ENCODE assay signal across 2 cellular contexts in the genomic region with DNA sequence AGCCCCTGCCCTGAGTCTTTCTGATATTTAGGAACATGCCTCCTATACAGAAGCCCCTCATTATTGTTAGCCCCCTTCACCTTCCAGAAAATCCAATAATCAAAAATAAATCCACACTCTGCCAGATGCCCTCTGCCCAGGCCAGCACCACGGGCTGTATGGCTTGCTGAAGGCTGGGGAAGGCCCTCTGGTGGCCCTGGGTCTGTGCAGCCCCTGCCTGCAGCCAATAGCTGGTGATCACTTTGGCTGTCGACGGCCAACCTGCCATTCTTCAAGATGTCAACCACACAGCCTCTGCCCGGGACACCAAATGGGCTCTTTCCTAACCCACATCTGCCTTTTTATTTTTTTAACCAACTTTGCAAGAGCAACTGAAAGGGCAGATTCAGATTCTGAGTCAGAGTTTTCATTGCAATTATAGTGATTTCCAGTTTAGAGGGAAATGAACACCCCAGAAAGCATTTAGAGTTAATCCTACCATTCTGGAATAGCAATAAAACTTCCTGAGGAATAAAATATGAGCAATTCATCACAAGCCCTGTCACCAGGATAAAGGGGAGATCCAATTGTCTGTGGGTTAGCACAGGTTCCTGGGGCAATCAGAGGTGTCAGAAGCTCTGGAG.
TF ChIP-seq lines count a peak whose summit lies in the region.

No MANE protein-coding gene starts in this region.

TF ChIP-seq in WTC11, 78 proteins besides CTCF, POLR2A, EP300 and RAD21 (continued from another document):
- no peak for TF ChIP-seq ARID4B (CRISPR knock-in tag; IDR thresholded peaks at IDR 0.05; ENCODE audit: borderline replicate concordance)
- no peak for TF ChIP-seq ZNF138 (CRISPR knock-in tag; conservative IDR thresholded peaks at IDR 0.05)
- no peak for TF ChIP-seq SMAD4 (CRISPR knock-in tag; IDR thresholded peaks at IDR 0.05)
- TF ChIP-seq, protein P1, sequence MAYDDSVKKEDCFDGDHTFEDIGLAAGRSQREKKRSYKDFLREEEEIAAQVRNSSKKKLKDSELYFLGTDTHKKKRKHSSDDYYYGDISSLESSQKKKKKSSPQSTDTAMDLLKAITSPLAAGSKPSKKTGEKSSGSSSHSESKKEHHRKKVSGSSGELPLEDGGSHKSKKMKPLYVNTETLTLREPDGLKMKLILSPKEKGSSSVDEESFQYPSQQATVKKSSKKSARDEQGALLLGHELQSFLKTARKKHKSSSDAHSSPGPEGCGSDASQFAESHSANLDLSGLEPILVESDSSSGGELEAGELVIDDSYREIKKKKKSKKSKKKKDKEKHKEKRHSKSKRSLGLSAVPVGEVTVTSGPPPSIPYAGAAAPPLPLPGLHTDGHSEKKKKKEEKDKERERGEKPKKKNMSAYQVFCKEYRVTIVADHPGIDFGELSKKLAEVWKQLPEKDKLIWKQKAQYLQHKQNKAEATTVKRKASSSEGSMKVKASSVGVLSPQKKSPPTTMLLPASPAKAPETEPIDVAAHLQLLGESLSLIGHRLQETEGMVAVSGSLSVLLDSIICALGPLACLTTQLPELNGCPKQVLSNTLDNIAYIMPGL (CRISPR knock-in tag; IDR thresholded peaks at IDR 0.05), result no peak
- no peak for TF ChIP-seq GABPB1 (CRISPR knock-in tag; IDR thresholded peaks at IDR 0.05)
- TF ChIP-seq ETV6 (CRISPR knock-in tag; IDR thresholded peaks at IDR 0.05), result no peak
- TF ChIP-seq, protein P2, sequence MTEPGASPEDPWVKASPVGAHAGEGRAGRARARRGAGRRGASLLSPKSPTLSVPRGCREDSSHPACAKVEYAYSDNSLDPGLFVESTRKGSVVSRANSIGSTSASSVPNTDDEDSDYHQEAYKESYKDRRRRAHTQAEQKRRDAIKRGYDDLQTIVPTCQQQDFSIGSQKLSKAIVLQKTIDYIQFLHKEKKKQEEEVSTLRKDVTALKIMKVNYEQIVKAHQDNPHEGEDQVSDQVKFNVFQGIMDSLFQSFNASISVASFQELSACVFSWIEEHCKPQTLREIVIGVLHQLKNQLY (CRISPR knock-in tag; IDR thresholded peaks at IDR 0.05), result no peak
- TF ChIP-seq CREB1 (CRISPR knock-in tag; IDR thresholded peaks at IDR 0.05), result no peak
- no peak for TF ChIP-seq NFE2L1 (CRISPR knock-in tag; IDR thresholded peaks at IDR 0.05)
- TF ChIP-seq SOX15 (CRISPR knock-in tag; IDR thresholded peaks at IDR 0.05), result no peak
- no peak for TF ChIP-seq IRF2 (CRISPR knock-in tag; IDR thresholded peaks at IDR 0.05; ENCODE audit: borderline replicate concordance, low read depth)
- no peak for TF ChIP-seq KAT7 (CRISPR knock-in tag; IDR thresholded peaks at IDR 0.05; ENCODE audit: borderline replicate concordance)
- TF ChIP-seq, protein P3, sequence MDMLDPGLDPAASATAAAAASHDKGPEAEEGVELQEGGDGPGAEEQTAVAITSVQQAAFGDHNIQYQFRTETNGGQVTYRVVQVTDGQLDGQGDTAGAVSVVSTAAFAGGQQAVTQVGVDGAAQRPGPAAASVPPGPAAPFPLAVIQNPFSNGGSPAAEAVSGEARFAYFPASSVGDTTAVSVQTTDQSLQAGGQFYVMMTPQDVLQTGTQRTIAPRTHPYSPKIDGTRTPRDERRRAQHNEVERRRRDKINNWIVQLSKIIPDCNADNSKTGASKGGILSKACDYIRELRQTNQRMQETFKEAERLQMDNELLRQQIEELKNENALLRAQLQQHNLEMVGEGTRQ (CRISPR knock-in tag; IDR thresholded peaks at IDR 0.05), result no peak

TF ChIP-seq in neural cell, 6 proteins besides CTCF, POLR2A, EP300 and RAD21 (continued from another document):
- TF ChIP-seq, protein P4, sequence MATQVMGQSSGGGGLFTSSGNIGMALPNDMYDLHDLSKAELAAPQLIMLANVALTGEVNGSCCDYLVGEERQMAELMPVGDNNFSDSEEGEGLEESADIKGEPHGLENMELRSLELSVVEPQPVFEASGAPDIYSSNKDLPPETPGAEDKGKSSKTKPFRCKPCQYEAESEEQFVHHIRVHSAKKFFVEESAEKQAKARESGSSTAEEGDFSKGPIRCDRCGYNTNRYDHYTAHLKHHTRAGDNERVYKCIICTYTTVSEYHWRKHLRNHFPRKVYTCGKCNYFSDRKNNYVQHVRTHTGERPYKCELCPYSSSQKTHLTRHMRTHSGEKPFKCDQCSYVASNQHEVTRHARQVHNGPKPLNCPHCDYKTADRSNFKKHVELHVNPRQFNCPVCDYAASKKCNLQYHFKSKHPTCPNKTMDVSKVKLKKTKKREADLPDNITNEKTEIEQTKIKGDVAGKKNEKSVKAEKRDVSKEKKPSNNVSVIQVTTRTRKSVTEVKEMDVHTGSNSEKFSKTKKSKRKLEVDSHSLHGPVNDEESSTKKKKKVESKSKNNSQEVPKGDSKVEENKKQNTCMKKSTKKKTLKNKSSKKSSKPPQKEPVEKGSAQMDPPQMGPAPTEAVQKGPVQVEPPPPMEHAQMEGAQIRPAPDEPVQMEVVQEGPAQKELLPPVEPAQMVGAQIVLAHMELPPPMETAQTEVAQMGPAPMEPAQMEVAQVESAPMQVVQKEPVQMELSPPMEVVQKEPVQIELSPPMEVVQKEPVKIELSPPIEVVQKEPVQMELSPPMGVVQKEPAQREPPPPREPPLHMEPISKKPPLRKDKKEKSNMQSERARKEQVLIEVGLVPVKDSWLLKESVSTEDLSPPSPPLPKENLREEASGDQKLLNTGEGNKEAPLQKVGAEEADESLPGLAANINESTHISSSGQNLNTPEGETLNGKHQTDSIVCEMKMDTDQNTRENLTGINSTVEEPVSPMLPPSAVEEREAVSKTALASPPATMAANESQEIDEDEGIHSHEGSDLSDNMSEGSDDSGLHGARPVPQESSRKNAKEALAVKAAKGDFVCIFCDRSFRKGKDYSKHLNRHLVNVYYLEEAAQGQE (IDR thresholded peaks at IDR 0.05; ENCODE audit: borderline replicate concordance), result peak; percentile 74
- no peak for TF ChIP-seq MXI1 (conservative IDR thresholded peaks at IDR 0.05; ENCODE audit: poor library complexity, severe bottlenecking)
- peak; percentile 8 for TF ChIP-seq SMC3 (conservative IDR thresholded peaks at IDR 0.05; ENCODE audit: poor library complexity)
- TF ChIP-seq EZH2 (IDR thresholded peaks at IDR 0.05; ENCODE audit: borderline replicate concordance, insufficient read depth, low read length, poor library complexity, severe bottlenecking), result no peak
- no peak for TF ChIP-seq TAF1 (IDR thresholded peaks at IDR 0.05; ENCODE audit: low read depth)
TF ChIP-seq in neural cell: peak in this region for 2.
